Comparison of ENCODE assay signal across 8 cellular contexts in the genomic region with DNA sequence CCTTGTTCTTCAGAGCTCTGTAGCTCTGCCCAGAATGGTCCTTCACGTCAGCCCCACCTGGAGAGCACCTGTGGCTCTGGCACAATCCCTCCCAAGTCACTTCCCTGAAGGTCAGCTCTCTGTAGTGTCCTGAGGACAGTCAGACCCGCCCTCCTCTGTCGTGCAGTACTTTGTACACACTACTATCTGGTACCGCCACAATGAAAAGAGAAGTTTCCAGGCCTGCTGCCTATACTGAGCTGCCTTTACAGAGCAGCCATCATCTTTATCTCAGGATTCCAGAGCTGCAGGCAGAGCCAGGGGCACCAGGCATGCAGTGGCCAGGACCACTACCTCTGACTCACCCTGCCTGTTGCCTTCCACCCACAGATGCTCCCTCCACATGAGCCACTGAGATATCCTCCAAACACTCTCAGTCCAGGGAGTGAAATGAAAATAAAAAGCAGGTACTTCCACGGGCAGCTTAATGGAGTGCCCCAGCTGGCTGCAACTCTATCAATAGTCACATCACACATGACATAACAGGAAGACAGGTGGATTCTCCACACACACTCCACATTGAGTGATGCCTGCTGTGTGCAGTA. TPM values are rescaled to one million over a fixed set of nuclear protein-coding genes. Genes with fewer than 3 reads are reported as not detected.
DNase-seq lines count a peak whose midpoint lies in the region; ATAC-seq, FAIRE-seq and TF ChIP-seq lines count a peak whose summit lies in the region.

No MANE protein-coding gene starts in this region.

- TF ChIP-seq EP300 in HepG2 (IDR thresholded peaks at IDR 0.05; ENCODE audit: low read depth in 2 of 2, low read length in 2 of 2): no peak
- no peak for TF ChIP-seq EP300 in HepG2 (CRISPR knock-in tag; IDR thresholded peaks at IDR 0.05; ENCODE audit: borderline replicate concordance)

- TF ChIP-seq RAD21 in HepG2 (CRISPR knock-in tag; IDR thresholded peaks at IDR 0.05): no peak

- H2AFZ ChIP-seq in astrocyte (ENCODE audit: low read depth, low read length) (no peak overlapping the region), HepG2 (ENCODE audit: low read length) (no peak overlapping the region)

- H3K79me2 ChIP-seq in astrocyte (ENCODE audit: insufficient read depth, low read length) (peaks cover 100% of the 10 kb centered on the region), HepG2 (ENCODE audit: insufficient read depth, low read length) (peaks cover 95% of the 10 kb centered on the region)

- no peaks in the 10 kb centered on the region for H3K27me3 Mint-ChIP-seq in astrocyte (ENCODE audit: low read depth, unreplicated experiment)

- H3K36me3 ChIP-seq in astrocyte (ENCODE audit: insufficient read depth, low read length) (no peaks in the 10 kb centered on the region), HepG2 (replicated peaks in 1 of 2; ENCODE audit: control insufficient read depth in 1 of 2, insufficient read depth in 2 of 2, low read length in 2 of 2) (no peaks in the 10 kb centered on the region; a peak in 1 of 5 replicates)

- peak overlapping the region; percentile 60 for H3K4me3 Mint-ChIP-seq in astrocyte (ENCODE audit: unreplicated experiment)

- H3K4me3 ChIP-seq in astrocyte (ENCODE audit: insufficient read depth, low read depth, low read length): no peak overlapping the region
- peak overlapping the region in 1 of 3 experiments; percentile 11; a peak in 1 of 6 replicates for H3K4me3 ChIP-seq in HepG2 (replicated peaks in 1 of 3; ENCODE audit: insufficient read depth in 1 of 3, low read depth in 2 of 3, low read length in 3 of 3)

- peaks cover 74% of the 10 kb centered on the region for H4K20me1 ChIP-seq in astrocyte (ENCODE audit: insufficient read depth, low read length)
- peaks cover 47% of the 10 kb centered on the region for H4K20me1 ChIP-seq in HepG2 (ENCODE audit: insufficient read depth, low read length)

- WGBS in HepG2 (ENCODE audit: low lambda C conversion rate): 31% methylated on average over 5 of the region's 5 CpGs

- H3K9me3 ChIP-seq in astrocyte (ENCODE audit: insufficient read depth, low read depth, low read length) (no peaks in the 10 kb centered on the region), HepG2 (ENCODE audit: low read length) (no peaks in the 10 kb centered on the region)

- ATAC-seq in HepG2 (peak; percentile 85), GM18909 (IDR thresholded peaks at IDR 0.05; ENCODE audit: poor library complexity, unreplicated experiment) (no peak)

- no peak for FAIRE-seq in astrocyte (lab: Jason Lieb, UNC)
- FAIRE-seq in HepG2 (lab: Jason Lieb, UNC): no peak

- H3K9me3 Mint-ChIP-seq in astrocyte (ENCODE audit: unreplicated experiment): no peaks in the 10 kb centered on the region

- in situ Hi-C loops in HepG2 (cut with HindIII; ENCODE audit: extremely low pct_ligation_motif_present, low pct_unique_long_range_greater_than_20kb): no loop called here

- peaks cover 44% of the 10 kb centered on the region for H3K4me1 ChIP-seq in astrocyte (ENCODE audit: insufficient read depth, low read length)
- peaks cover 97% of the 10 kb centered on the region for H3K4me1 ChIP-seq in HepG2 (ENCODE audit: insufficient read depth, low read length)

- no peaks in the 10 kb centered on the region for H3K27me3 ChIP-seq in astrocyte (ENCODE audit: insufficient read depth, low read length)
- H3K27me3 ChIP-seq in HepG2 (ENCODE audit: control insufficient read depth in 1 of 2, insufficient read depth in 2 of 2, low read length in 2 of 2): no peaks in the 10 kb centered on the region

- H3K4me2 ChIP-seq in astrocyte (ENCODE audit: low read length): peak overlapping the region; percentile 51
- peak overlapping the region; percentile 28 for H3K4me2 ChIP-seq in HepG2 (ENCODE audit: low read depth, low read length)

- TF ChIP-seq POLR2A in HepG2 (IDR thresholded peaks at IDR 0.05; ENCODE audit: insufficient read depth in 1 of 2, low read depth in 2 of 2, low read length in 2 of 2): no peak

- POLR2A ChIA-PET in HepG2 (lab: Yijun Ruan, JAX): interaction anchor here (1.1 to 7.3 kb wide), 3 partner anchors 11 to 68 kb away, joined by 3 to 101 read pairs (median 4); no protein-coding TSS in a partner anchor

- CTCF ChIA-PET in HepG2 (lab: Yijun Ruan, JAX; ENCODE audit: low intra/inter-chr PET ratio, low total read pairs): no interaction called here

- intact Hi-C loops in HepG2 (cut with micrococcal nuclease; ENCODE audit: unreplicated experiment): no loop called here

- no peak overlapping the region for H3K27ac ChIP-seq in astrocyte (ENCODE audit: low read depth, low read length)
- H3K27ac ChIP-seq in HepG2 (ENCODE audit: extremely low read length, insufficient read depth, low read length): peak overlapping the region; percentile 35

- DNase-seq in A172 (ENCODE audit: low spot score) (peak; percentile 31), HCEC 1CT (peak; percentile 44), astrocyte (ENCODE audit: low read depth) (peak; percentile 80), HepG2 (ENCODE audit: low spot score) (peak; percentile 65), GM20000 (ENCODE audit: low spot score) (no peak), NCI-H1417 treated with DMSO at 0.1 percent for 48 hours (lab: John Stamatoyannopoulos, UW) (no peak)
- DNase-seq in stimulated activated naive CD4-positive, alpha-beta T cell (lab: John Stamatoyannopoulos, UW): no peak

- no TSS peak for BruUV-seq in HepG2 (replicated peaks; lab: Mats Ljungman, UMichigan)

- H3K27ac Mint-ChIP-seq in astrocyte (ENCODE audit: unreplicated experiment): peak overlapping the region; percentile 92

- H3K9ac ChIP-seq in astrocyte (ENCODE audit: low read length): no peak overlapping the region
- H3K9ac ChIP-seq in HepG2 (ENCODE audit: insufficient read depth, low read depth, low read length): no peak overlapping the region

- no peaks in the 10 kb centered on the region for H3K36me3 Mint-ChIP-seq in astrocyte (ENCODE audit: low read depth, unreplicated experiment)

- TF ChIP-seq CTCF in astrocyte (IDR thresholded peaks at IDR 0.05; ENCODE audit: insufficient read depth, low read depth, low read length) (no peak), HepG2 (CRISPR knock-in tag; IDR thresholded peaks at IDR 0.05) (no peak), GM20000 (IDR thresholded peaks at IDR 0.05; ENCODE audit: extremely low read depth, missing control alignments) (no peak)

- peaks cover 63% of the 10 kb centered on the region for H3K4me1 Mint-ChIP-seq in astrocyte (ENCODE audit: low read depth, unreplicated experiment)

TF ChIP-seq in HepG2, 621 proteins besides CTCF, POLR2A, EP300 and RAD21 (continues in another document):
- TF ChIP-seq SOX6 (IDR thresholded peaks at IDR 0.05) (no peak), SOX6 (CRISPR knock-in tag; IDR thresholded peaks at IDR 0.05) (peak; percentile 42; the same call in 1 of the 2 replicates), SOX13 (IDR thresholded peaks at IDR 0.05) (no peak), SOX13 (CRISPR knock-in tag; conservative IDR thresholded peaks at IDR 0.05 in 1 of 2, IDR thresholded peaks at IDR 0.05 in 1 of 2) (0 out of 4 replicates have a peak, but pooled peaks of 1 of the 2 experiments have one; percentile 26), JUNB (CRISPR knock-in tag; IDR thresholded peaks at IDR 0.05; ENCODE audit: borderline replicate concordance) (no peak), NCOR1 (IDR thresholded peaks at IDR 0.05; ENCODE audit: borderline replicate concordance, low read length) (no peak), ZNF501 (CRISPR knock-in tag; IDR thresholded peaks at IDR 0.05) (0 out of 2 replicates have a peak, but pooled peaks have one; percentile 33), FOSL2 (CRISPR knock-in tag; IDR thresholded peaks at IDR 0.05) (peak; percentile 70), ZBTB38 (CRISPR knock-in tag; IDR thresholded peaks at IDR 0.05) (peak; percentile 66; the same call in 1 of the 2 replicates)
- TF ChIP-seq, protein P1, sequence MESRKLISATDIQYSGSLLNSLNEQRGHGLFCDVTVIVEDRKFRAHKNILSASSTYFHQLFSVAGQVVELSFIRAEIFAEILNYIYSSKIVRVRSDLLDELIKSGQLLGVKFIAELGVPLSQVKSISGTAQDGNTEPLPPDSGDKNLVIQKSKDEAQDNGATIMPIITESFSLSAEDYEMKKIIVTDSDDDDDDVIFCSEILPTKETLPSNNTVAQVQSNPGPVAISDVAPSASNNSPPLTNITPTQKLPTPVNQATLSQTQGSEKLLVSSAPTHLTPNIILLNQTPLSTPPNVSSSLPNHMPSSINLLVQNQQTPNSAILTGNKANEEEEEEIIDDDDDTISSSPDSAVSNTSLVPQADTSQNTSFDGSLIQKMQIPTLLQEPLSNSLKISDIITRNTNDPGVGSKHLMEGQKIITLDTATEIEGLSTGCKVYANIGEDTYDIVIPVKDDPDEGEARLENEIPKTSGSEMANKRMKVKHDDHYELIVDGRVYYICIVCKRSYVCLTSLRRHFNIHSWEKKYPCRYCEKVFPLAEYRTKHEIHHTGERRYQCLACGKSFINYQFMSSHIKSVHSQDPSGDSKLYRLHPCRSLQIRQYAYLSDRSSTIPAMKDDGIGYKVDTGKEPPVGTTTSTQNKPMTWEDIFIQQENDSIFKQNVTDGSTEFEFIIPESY (CRISPR knock-in tag; IDR thresholded peaks at IDR 0.05): peak; percentile 97

RNA-seq across cellular contexts. Expression of a gene that starts 7.3 kb away (rescaled TPM):
- 31.4 and 35.9 TPM in 2 replicates for total RNA-seq in A172 (2014; rRNA removed; shearing (Covaris generic))
- total RNA-seq in astrocyte (84.1 and 87.8 TPM in 2 replicates), HepG2 (2016; rRNA removed; fragmentation: Illumina TruSeq; extraction: Trizol) (54.1 and 65.1 TPM in 2 replicates)
- total RNA-seq in HepG2 (2016; cell fraction: cytosol; rRNA removed; fragmentation: Illumina TruSeq; extraction: Trizol; ENCODE audit: low read depth): 5.4 and 5.7 TPM in 2 replicates
- 53.7 and 62.1 TPM in 2 replicates for total RNA-seq in HepG2 (2016; cell fraction: insoluble cytoplasmic fraction; rRNA removed; fragmentation: Illumina TruSeq; extraction: Trizol)
- total RNA-seq in HepG2 (2016; cell fraction: membrane; rRNA removed; fragmentation: Illumina TruSeq; extraction: Trizol): 15.4 and 16.7 TPM in 2 replicates
- total RNA-seq in HepG2 (2016; cell fraction: nucleus; rRNA removed; fragmentation: Illumina TruSeq; extraction: Trizol): 35.2 and 37.4 TPM in 2 replicates
- polyA plus RNA-seq in HepG2 (2011; rRNA removed): 64.1 and 68.8 TPM in 2 replicates
- 70.2 and 76.7 TPM in 2 replicates for polyA plus RNA-seq in HepG2 (2011; cell fraction: cytosol; rRNA removed)
- polyA plus RNA-seq in HepG2 (2011; cell fraction: nucleus; rRNA removed): 42.1 and 45.1 TPM in 2 replicates
- polyA plus RNA-seq in HepG2 (2012): 42.2 and 49.5 TPM in 2 replicates
- polyA plus RNA-seq in HepG2 (2016; cell fraction: cytosol; fragmentation: Illumina TruSeq; extraction: Trizol; ENCODE audit: low read depth): 3.1 and 3.5 TPM in 2 replicates
- polyA plus RNA-seq in HepG2 (2016; cell fraction: insoluble cytoplasmic fraction; fragmentation: Illumina TruSeq; extraction: Trizol; ENCODE audit: low read depth): 60.9 and 68.0 TPM in 2 replicates
- polyA plus RNA-seq in HepG2 (2016; cell fraction: membrane; fragmentation: Illumina TruSeq; extraction: Trizol; ENCODE audit: low read depth): 8.6 and 9.2 TPM in 2 replicates
- polyA plus RNA-seq in HepG2 (2016; cell fraction: nucleus; fragmentation: Illumina TruSeq; extraction: Trizol; ENCODE audit: insufficient read depth, low read depth): 40.7 and 42.6 TPM in 2 replicates
- 20.8 and 43.5 TPM in 2 replicates for polyA minus RNA-seq in HepG2 (2011; rRNA and poly(A)+ RNA removed; ENCODE audit: low replicate concordance)
- 26.2 and 26.4 TPM in 2 replicates for polyA minus RNA-seq in HepG2 (2011; cell fraction: cytosol; rRNA and poly(A)+ RNA removed)
- 29.3 and 33.6 TPM in 2 replicates for polyA minus RNA-seq in HepG2 (2011; cell fraction: nucleus; rRNA and poly(A)+ RNA removed)

Comparison
In these comparisons a context has a peak if more than half of its experiments do, and no peak if none do; other contexts are left out.
1. DNase-seq: peak in A172 (single experiment), HCEC 1CT (single experiment), astrocyte (single experiment) and HepG2 (single experiment); none in GM20000 (single experiment), stimulated activated naive CD4-positive, alpha-beta T cell (0 of 6) and NCI-H1417 treated with DMSO at 0.1 percent for 48 hours (single experiment).